ENCODE assay signal across 1 cellular context in genomic region chr22:35491061-35491907, GRCh38.
TF ChIP-seq lines count a peak whose summit lies in the region.
"Not testable (repeated sequence)": the region's sequence is repeated elsewhere in the genome, so short reads cannot be mapped to it uniquely, and the experiment has no call there.

No MANE protein-coding gene starts in this region.

TF ChIP-seq in K562, 482 proteins besides CTCF, POLR2A, EP300 and RAD21 (continued from another document):
- TF ChIP-seq THRB (CRISPR knock-in tag; conservative IDR thresholded peaks at IDR 0.05) (0 out of 2 replicates have a peak, but pooled peaks have one; percentile 22), PHF20 (IDR thresholded peaks at IDR 0.05; ENCODE audit: partially characterized antibody) (peak; percentile 36), ZNF197 (CRISPR knock-in tag; IDR thresholded peaks at IDR 0.05; ENCODE audit: low read depth) (peak; percentile 72), EHMT2 (IDR thresholded peaks at IDR 0.05) (peak; percentile 64; the same call in 1 of the 2 replicates), ZNF644 (tag; IDR thresholded peaks at IDR 0.05; ENCODE audit: low read depth) (peak; percentile 63; the same call in 1 of the 2 replicates), ZNF175 (CRISPR knock-in tag; IDR thresholded peaks at IDR 0.05; ENCODE audit: low read depth) (peak; percentile 73; the same call in 1 of the 2 replicates), ZKSCAN8 (CRISPR knock-in tag; IDR thresholded peaks at IDR 0.05) (0 out of 2 replicates have a peak, but pooled peaks have one; percentile 15), ZNF766 (CRISPR knock-in tag; conservative IDR thresholded peaks at IDR 0.05) (peak; percentile 89), VEZF1 (CRISPR knock-in tag; IDR thresholded peaks at IDR 0.05) (peak; percentile 64; the same call in 1 of the 2 replicates), HCFC1 (IDR thresholded peaks at IDR 0.05; ENCODE audit: low read depth, low read length) (peak; percentile 70), ZNF589 (CRISPR knock-in tag; IDR thresholded peaks at IDR 0.05; ENCODE audit: low read depth) (peak; percentile 88), ZBTB40 (IDR thresholded peaks at IDR 0.05) (peak; percentile 82; the same call in 1 of the 2 replicates), ZNF584 (CRISPR knock-in tag; IDR thresholded peaks at IDR 0.05; ENCODE audit: low read depth) (peak; percentile 92), ETV1 (tag; conservative IDR thresholded peaks at IDR 0.05; ENCODE audit: low read depth) (0 out of 2 replicates have a peak, but pooled peaks have one; percentile 35), NR2C2 (CRISPR knock-in tag; IDR thresholded peaks at IDR 0.05) (peak; percentile 97), NR2C2 (tag; IDR thresholded peaks at IDR 0.05) (peak; percentile 100; the same call in 1 of the 2 replicates), ELF4 (CRISPR knock-in tag; IDR thresholded peaks at IDR 0.05) (peak; percentile 70; the same call in 1 of the 2 replicates), ELF1 (tag; IDR thresholded peaks at IDR 0.05) (peak; percentile 53; the same call in 1 of the 2 replicates), FOXJ2 (tag; IDR thresholded peaks at IDR 0.05) (peak; percentile 36; the same call in 1 of the 2 replicates), ZBTB9 (CRISPR knock-in tag; IDR thresholded peaks at IDR 0.05) (0 out of 2 replicates have a peak, but pooled peaks have one; percentile 45), ZNF395 (CRISPR knock-in tag; IDR thresholded peaks at IDR 0.05) (peak; percentile 65)
- not testable (repeated sequence) for TF ChIP-seq ZBTB40 (CRISPR knock-in tag; IDR thresholded peaks at IDR 0.05)
